In genomic region chr6:37013516-37014491, GRCh38 we compare ENCODE assay signal across 19 cellular contexts. TPM values are rescaled to one million over a fixed set of nuclear protein-coding genes. Genes with fewer than 3 reads are reported as not detected.
"Had no signal": no experiment of that assay in that cellular context is flagged by ENCODE, and none has a peak within 500 bp of the region (broad histone marks: within the 10 kb centered on the region; RNA-seq: fewer than 3 reads in every experiment).

No MANE protein-coding gene starts in this region.

- H3K27me3 ChIP-seq: esophagus squamous epithelium, right atrium auricular region, suprapubic skin, tibial artery, upper lobe of left lung, uterus had no signal

- FAIRE-seq: small intestine had no signal

- H3K27ac ChIP-seq: esophagus squamous epithelium, right atrium auricular region, suprapubic skin, tibial artery, upper lobe of left lung, uterus had no signal

- H3K36me3 ChIP-seq: esophagus squamous epithelium, right atrium auricular region, suprapubic skin, tibial artery, upper lobe of left lung, uterus had no signal

- H3K27ac Mint-ChIP-seq: effector memory CD8-positive, alpha-beta T cell had no signal

- H3K9me3 ChIP-seq: esophagus squamous epithelium, mucosa of descending colon, right atrium auricular region, suprapubic skin, tibial artery, upper lobe of left lung, uterus had no signal

- H3K9me3 Mint-ChIP-seq: effector memory CD8-positive, alpha-beta T cell; naive thymus-derived CD8-positive, alpha-beta T cell had no signal

- H3K4me3 ChIP-seq: esophagus squamous epithelium, mucosa of descending colon, right atrium auricular region, suprapubic skin, tibial artery, upper lobe of left lung, uterus had no signal

- H3K27me3 Mint-ChIP-seq: effector memory CD8-positive, alpha-beta T cell; naive thymus-derived CD8-positive, alpha-beta T cell had no signal

- H3K4me1 ChIP-seq: uterus had no signal

- ATAC-seq: effector memory CD8-positive, alpha-beta T cell; left lobe of liver; mucosa of descending colon; naive thymus-derived CD8-positive, alpha-beta T cell had no signal

- H3K4me3 Mint-ChIP-seq: effector memory CD8-positive, alpha-beta T cell; naive thymus-derived CD8-positive, alpha-beta T cell had no signal

- DNase-seq: effector memory CD8-positive, alpha-beta T cell; esophagus squamous epithelium; foreskin fibroblast; kidney glomerular epithelial cell; mammary epithelial cell; small intestine; stimulated activated CD4-positive, alpha-beta T cell treated with anti-CD3 and anti-CD28 coated beads, Interleukin-12 subunit alpha, Interleukin-12 subunit beta, amount 100 ng/mL, for 4 hours; stimulated activated naive CD4-positive, alpha-beta T cell treated with Interleukin-2 at 50 U/mL for 16 hours; tibial artery; upper lobe of left lung; uterus had no signal

RNA-seq across cellular contexts. Expression of gene FGD2, which starts 8.3 kb away (rescaled TPM):
- total RNA-seq: epithelial cell of proximal tubule, mammary epithelial cell, osteocyte had no signal
- polyA plus RNA-seq: mammary epithelial cell, neural cell had no signal

RNA-seq across cellular contexts. Expression of gene PI16, which starts 59.3 kb away (rescaled TPM):
- total RNA-seq: epithelial cell of proximal tubule, left lobe of liver, mammary epithelial cell, osteocyte had no signal
- polyA plus RNA-seq: mammary epithelial cell, neural cell had no signal
